In the genomic region with DNA sequence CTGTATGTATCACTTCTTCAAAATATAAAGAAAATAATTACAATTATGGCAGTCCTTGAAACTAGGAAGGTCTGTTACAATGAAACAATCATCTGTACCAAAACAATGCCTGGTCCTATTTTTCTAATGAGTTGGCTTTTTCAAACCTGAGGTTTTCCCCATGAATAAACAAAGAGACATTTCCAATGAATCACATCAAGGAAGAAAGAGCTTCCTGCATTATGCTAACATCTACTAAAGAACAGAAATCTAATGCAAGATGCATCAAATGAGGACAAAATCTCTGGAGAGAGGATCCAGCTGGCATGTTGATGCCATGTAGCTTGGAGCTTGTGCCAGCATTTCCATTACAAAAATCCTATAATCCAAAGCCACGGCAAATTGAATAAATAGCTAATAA, we compare ENCODE assay signal across 13 cellular contexts. TPM values are rescaled to one million over a fixed set of nuclear protein-coding genes. Genes with fewer than 3 reads are reported as not detected.
DNase-seq lines count a peak whose midpoint lies in the region; ATAC-seq lines count a peak whose summit lies in the region.
"Had no signal": no experiment of that assay in that cellular context is flagged by ENCODE, and none has a peak within 500 bp of the region (broad histone marks: within the 10 kb centered on the region; RNA-seq: fewer than 3 reads in every experiment).

No MANE protein-coding gene starts in this region.

- peak; percentile 18 for DNase-seq in AG20443 (ENCODE audit: low spot score)
- peak; percentile 64 for DNase-seq in M059J (ENCODE audit: low read depth)
- DNase-seq in cerebellar cortex (ENCODE audit: low spot score), result peak; percentile 56
- DNase-seq in glomerular visceral epithelial cell (ENCODE audit: extremely low spot score), result peak; percentile 9
- no peak for DNase-seq in retina
- no peak for DNase-seq in nucleus accumbens (lab: John Stamatoyannopoulos, UW)
- DNase-seq: activated naive CD8-positive, alpha-beta T cell treated with anti-CD3 and anti-CD28 coated beads, Interleukin-2, amount 10 ng/mL, durations not matched to agents 7 days and 5 days; activated T-cell treated with anti-CD3 and anti-CD28 coated beads, Interleukin-2, amount 50 U/mL, for 1 hour; NCI-H1048; stimulated activated CD4-positive, alpha-beta T cell treated with anti-CD3 and anti-CD28 coated beads, Interleukin-4, amount 100 ng/mL, for 4 hours had no signal

- ATAC-seq in HG03280 (IDR thresholded peaks at IDR 0.05; ENCODE audit: unreplicated experiment), result no peak
- no peak for ATAC-seq in GM21367 (IDR thresholded peaks at IDR 0.05; ENCODE audit: unreplicated experiment)
- ATAC-seq: sciatic nerve had no signal

RNA-seq across cellular contexts. Expression of a gene that starts 29.3 kb away (rescaled TPM):
- total RNA-seq in M059J (2014; rRNA removed; shearing (Covaris generic)), result 7.1 and 16.0 TPM in 2 replicates

Comparison
In these comparisons a context has a peak if more than half of its experiments do, and no peak if none do; other contexts are left out.
1. DNase-seq: peak in AG20443 (single experiment), M059J (single experiment), cerebellar cortex (single experiment) and glomerular visceral epithelial cell (single experiment); none in retina (single experiment) and nucleus accumbens (0 of 56).